27 cellular contexts compared by ENCODE assay signal in the genomic region with DNA sequence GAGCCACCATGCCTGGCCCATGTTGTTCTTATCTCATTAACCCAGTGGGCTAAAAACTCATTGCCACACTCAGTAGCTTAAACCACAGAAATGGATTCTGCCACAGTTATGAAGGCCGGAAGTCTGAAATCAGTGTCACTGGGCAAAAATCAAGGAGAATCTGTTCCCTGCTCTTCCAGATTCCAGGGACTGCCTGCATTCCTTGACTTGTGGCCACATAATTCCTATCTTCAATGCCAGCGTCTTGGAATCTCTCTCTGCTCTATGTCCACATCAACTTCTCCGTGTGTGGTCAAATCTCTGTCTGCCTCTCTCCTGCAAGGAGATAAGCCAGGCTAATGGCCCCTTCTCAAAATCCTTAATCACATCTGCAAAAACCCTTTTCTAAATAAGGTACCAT.
"Had no signal": no experiment of that assay in that cellular context is flagged by ENCODE, and none has a peak within 500 bp of the region (broad histone marks: within the 10 kb centered on the region; RNA-seq: fewer than 3 reads in every experiment).

No MANE protein-coding gene starts in this region.

- H3K9me3 ChIP-seq: esophagus muscularis mucosa had no signal

- ATAC-seq: activated naive CD4-positive, alpha-beta T cell treated with anti-CD3 and anti-CD28 coated beads, Interleukin-2, amount 50 U/mL, for 72 hours; activated T-cell treated with anti-CD3 and anti-CD28 coated beads, Interleukin-2, amount 50 U/mL, for 72 hours; effector memory CD8-positive, alpha-beta T cell; WTC11 had no signal

- H3K27ac ChIP-seq: esophagus muscularis mucosa, VCaP had no signal

- H3K4me3 ChIP-seq: esophagus muscularis mucosa had no signal

- DNase-seq: activated CD4-positive, alpha-beta memory T cell treated with anti-CD3 and anti-CD28 coated beads, Interleukin-2, amount 10 ng/mL, durations not matched to agents 7 days and 5 days; activated CD4-positive, alpha-beta T cell treated with anti-CD3 and anti-CD28 coated beads for 1 hour; activated CD4-positive, alpha-beta T cell treated with anti-CD3 and anti-CD28 coated beads for 4 hours; activated CD4-positive, alpha-beta T cell treated with anti-CD3 and anti-CD28 coated beads, Interleukin-2, amount 10 ng/mL, durations not matched to agents 7 days and 5 days; activated CD4-positive, alpha-beta T cell treated with anti-CD3 and anti-CD28 coated beads, Interleukin-2, amount 50 U/mL, for 4 hours; activated gamma-delta T cell; activated naive CD4-positive, alpha-beta T cell; activated naive CD4-positive, alpha-beta T cell treated with anti-CD3 and anti-CD28 coated beads, Interleukin-2, amount 10 ng/mL, durations not matched to agents 7 days and 5 days; activated naive CD8-positive, alpha-beta T cell treated with anti-CD3 and anti-CD28 coated beads, Interleukin-2, amount 10 ng/mL, durations not matched to agents 7 days and 5 days; activated T-cell treated with anti-CD3 and anti-CD28 coated beads, Interleukin-2, amount 50 U/mL, for 1 hour; activated T-cell treated with anti-CD3 and anti-CD28 coated beads, Interleukin-2, amount 50 U/mL, for 72 hours; amniotic stem cell; anterior cingulate cortex; caudate nucleus; cortex of kidney; dermis blood vessel endothelial cell; effector CD4-positive, alpha-beta T cell; effector memory CD8-positive, alpha-beta T cell; erythroblast; foreskin fibroblast; head of caudate nucleus; hippocampal formation; T-helper 2 cell had no signal

- H3K36me3 ChIP-seq: esophagus muscularis mucosa had no signal
